In the genomic region with DNA sequence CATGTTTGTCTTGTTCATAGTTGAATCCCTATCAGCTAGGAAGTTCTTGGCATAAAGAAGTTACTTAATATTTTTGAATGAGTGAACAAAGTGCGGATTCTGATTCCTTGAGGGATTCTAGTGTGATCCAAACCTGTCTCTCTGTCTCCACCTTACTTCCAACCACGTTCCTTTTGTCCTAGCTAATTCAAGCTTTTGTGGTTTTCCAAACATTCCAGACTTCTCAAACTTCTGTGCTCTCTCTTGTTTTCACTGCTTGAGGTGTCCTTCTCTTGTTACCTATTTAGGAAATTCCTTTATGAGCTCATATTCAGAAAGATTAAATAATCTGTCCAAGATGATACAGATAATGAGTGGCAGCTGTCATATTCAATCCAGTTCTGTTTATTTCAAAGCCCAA, we compare ENCODE assay signal across 26 cellular contexts.
"Had no signal": no experiment of that assay in that cellular context is flagged by ENCODE, and none has a peak within 500 bp of the region (broad histone marks: within the 10 kb centered on the region; RNA-seq: fewer than 3 reads in every experiment).

No MANE protein-coding gene starts in this region.

- H3K27ac ChIP-seq: coronary artery, gastroesophageal sphincter, heart right ventricle, lower lobe of right lung, prostate gland, sigmoid colon, stomach, thyroid gland had no signal

- H3K4me3 ChIP-seq: coronary artery, gastroesophageal sphincter, heart right ventricle, lower lobe of right lung, mucosa of descending colon, prostate gland, sigmoid colon, stomach, thyroid gland had no signal

- H3K9me3 ChIP-seq: gastroesophageal sphincter, heart right ventricle, lower lobe of right lung, mucosa of descending colon, prostate gland, sigmoid colon, stomach, thyroid gland had no signal

- H3K27me3 ChIP-seq: gastroesophageal sphincter, heart right ventricle, sigmoid colon, stomach, thyroid gland had no signal

- DNase-seq: dermis blood vessel endothelial cell; effector memory CD8-positive, alpha-beta T cell; foreskin fibroblast; glutamatergic neuron; heart right ventricle; hippocampal formation; immature natural killer cell; islet precursor cell; kidney glomerular epithelial cell; left ventricle myocardium superior; lower lobe of right lung; mucosa of descending colon; naive thymus-derived CD4-positive, alpha-beta T cell; nephron progenitor cell; nucleus accumbens; right cardiac atrium; sigmoid colon; stimulated activated CD4-positive, alpha-beta T cell treated with anti-CD3 and anti-CD28 coated beads, Interleukin-2, amount 100 ng/mL, for 24 hours; stimulated activated CD4-positive, alpha-beta T cell treated with anti-CD3 and anti-CD28 coated beads, Interleukin-4, amount 100 ng/mL, for 24 hours; stimulated activated naive CD4-positive, alpha-beta T cell treated with Interleukin-2 at 50 U/mL for 16 hours; stomach; thyroid gland had no signal

- H3K36me3 ChIP-seq: gastroesophageal sphincter, prostate gland, sigmoid colon, thyroid gland had no signal

- ATAC-seq: effector memory CD8-positive, alpha-beta T cell; gastroesophageal sphincter; heart right ventricle; left ventricle myocardium superior; lower lobe of right lung; mucosa of descending colon; naive thymus-derived CD4-positive, alpha-beta T cell; right cardiac atrium; stimulated activated effector memory CD8-positive, alpha-beta T cell treated with anti-CD3 and anti-CD28 coated beads, Interleukin-12 subunit alpha, Interleukin-12 subunit beta, amount 100 ng/mL, for 72 hours had no signal

- H3K4me1 ChIP-seq: gastroesophageal sphincter, heart right ventricle, lower lobe of right lung, prostate gland, stomach, thyroid gland had no signal
